33 cellular contexts compared by ENCODE assay signal in the genomic region with DNA sequence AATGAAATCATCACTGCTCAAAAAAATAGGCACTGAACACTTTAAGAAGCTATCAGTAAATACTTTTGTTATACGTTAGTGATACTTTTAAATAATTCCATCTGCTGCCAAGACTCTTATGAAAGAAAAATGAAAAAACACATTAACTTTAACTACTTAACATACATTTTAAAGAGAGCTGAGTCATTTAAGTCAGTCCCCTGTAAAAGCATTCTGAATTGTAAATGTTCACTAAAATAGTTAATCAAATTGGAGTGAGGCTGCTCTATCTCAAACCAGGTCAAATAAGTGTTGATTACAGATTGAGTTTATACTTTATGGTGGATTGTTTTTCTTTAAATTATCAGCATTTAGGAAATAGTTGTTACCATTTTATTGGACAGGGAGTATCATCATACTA.
"Had no signal": no experiment of that assay in that cellular context is flagged by ENCODE, and none has a peak within 500 bp of the region (broad histone marks: within the 10 kb centered on the region; RNA-seq: fewer than 3 reads in every experiment).

No MANE protein-coding gene starts in this region.

- H3K4me3 ChIP-seq: MG63 had no signal

- H3K36me3 ChIP-seq: MG63 had no signal

- DNase-seq: Karpas-422, Kasumi-1, KBM-7, KG1, MG63, MM.1S, MV-4-11, NCI-H1048, NCI-H1092, NCI-H1092 treated with DMSO at 0.1 percent for 48 hours, NCI-H1417, NCI-H1417 treated with DMSO at 0.1 percent for 48 hours, NCI-H1436, NCI-H1436 treated with DMSO at 0.1 percent for 48 hours, NCI-H146, NCI-H1694, NCI-H1694 treated with DMSO at 0.1 percent for 48 hours, NCI-H187, NCI-H187 treated with DMSO at 0.1 percent for 48 hours, NCI-H1930, NCI-H2029, NCI-H2029 treated with DMSO at 0.1 percent for 48 hours, NCI-H2081, NCI-H2081 treated with DMSO at 0.1 percent for 48 hours, NCI-H2107, NCI-H2171, NCI-H2171 treated with DMSO at 0.1 percent for 48 hours, NCI-H2227 treated with DMSO at 0.1 percent for 48 hours, NCI-H226, NCI-H345, NCI-H446, NCI-H446 treated with DMSO at 0.1 percent for 48 hours had no signal

- H3K27ac ChIP-seq: KMS-11 had no signal

- H3K9ac ChIP-seq: KMS-11 had no signal

- H3K27me3 ChIP-seq: MG63 had no signal

- H3K9me3 ChIP-seq: MG63 had no signal

- H3K4me2 ChIP-seq: KMS-11 had no signal
